In genomic region chr14:30287579-30288445, GRCh38 we compare ENCODE assay signal across 21 cellular contexts.
A peak's percentile ranks its signal among the peaks of the same experiment; 100 is the strongest.
DNase-seq lines count a peak whose midpoint lies in the region; ATAC-seq, FAIRE-seq and TF ChIP-seq lines count a peak whose summit lies in the region.
"Had no signal": no experiment of that assay in that cellular context is flagged by ENCODE, and none has a peak within 500 bp of the region (broad histone marks: within the 10 kb centered on the region; RNA-seq: fewer than 3 reads in every experiment).

No MANE protein-coding gene starts in this region.

- H4K20me1 ChIP-seq in GM23248 (ENCODE audit: insufficient read depth) (no peaks in the 10 kb centered on the region), K562 (replicated peaks; ENCODE audit: control insufficient read depth, insufficient read depth, low read length) (no peaks in the 10 kb centered on the region), neural progenitor cell (ENCODE audit: low read depth) (no peaks in the 10 kb centered on the region)

- intact Hi-C loops in K562 (cut with micrococcal nuclease): no loop called here

- POLR2A ChIA-PET in K562 (lab: Yijun Ruan, JAX): interaction anchor here (0.7 kb wide), 1 partner anchor 73 kb away, joined by 4 read pairs; no protein-coding TSS in a partner anchor

- H3K36me3 ChIP-seq in GM23248 (ENCODE audit: low read depth) (no peaks in the 10 kb centered on the region), K562 (ENCODE audit: control insufficient read depth, insufficient read depth, low read length) (no peaks in the 10 kb centered on the region), neural progenitor cell (no peaks in the 10 kb centered on the region)
- H3K36me3 ChIP-seq: BE2C, Peyer's patch had no signal

- CTCF ChIA-PET in K562 (lab: Yijun Ruan, JAX; ENCODE audit: low intra/inter-chr PET ratio): no interaction called here

- no peak overlapping the region for H2AFZ ChIP-seq in GM23248
- no peak overlapping the region for H2AFZ ChIP-seq in K562 (ENCODE audit: low read depth, low read length)
- no peak overlapping the region for H2AFZ ChIP-seq in neural progenitor cell (replicated peaks)

- TF ChIP-seq POLR2A in K562 (conservative IDR thresholded peaks at IDR 0.05): no peak

- H3K27me3 ChIP-seq in GM23248 (replicated peaks; ENCODE audit: insufficient read depth): no peaks in the 10 kb centered on the region
- H3K27me3 ChIP-seq in K562 (ENCODE audit: control insufficient read depth in 2 of 2, insufficient read depth in 2 of 2, low read length in 2 of 2): no peaks in the 10 kb centered on the region
- H3K27me3 ChIP-seq in neural progenitor cell: no peaks in the 10 kb centered on the region
- H3K27me3 ChIP-seq: BE2C, Peyer's patch had no signal

- TF ChIP-seq EP300 in K562 (IDR thresholded peaks at IDR 0.05; ENCODE audit: low read length): no peak

- H3K9me3 ChIP-seq in GM23248 (ENCODE audit: low read depth) (no peaks in the 10 kb centered on the region), K562 (replicated peaks; ENCODE audit: control insufficient read depth, insufficient read depth, low read depth, low read length) (no peaks in the 10 kb centered on the region), T-helper 17 cell (ENCODE audit: control insufficient read depth, low read length, poor library complexity, severe bottlenecking) (no peaks in the 10 kb centered on the region), neural progenitor cell (ENCODE audit: low read depth) (no peaks in the 10 kb centered on the region)
- H3K9me3 ChIP-seq: BE2C, Peyer's patch had no signal

- H3K27ac ChIP-seq in GM23248: no peak overlapping the region
- no peak overlapping the region for H3K27ac ChIP-seq in K562 (ENCODE audit: extremely low read depth, low read depth, low read length)
- no peak overlapping the region for H3K27ac ChIP-seq in neural progenitor cell
- H3K27ac ChIP-seq: Peyer's patch had no signal

- WGBS in GM23248 (ENCODE audit: low coverage in 1 of 2, low lambda C conversion rate in 2 of 2, missing lambda C conversion rate in 2 of 2), 2 experiments: 82 to 85% methylated on average over 7 of the region's 7 CpGs
- WGBS in K562 (ENCODE audit: insufficient coverage, low coverage, missing lambda C conversion rate): 37% methylated on average over 7 of the region's 7 CpGs

- no peak for TF ChIP-seq RAD21 in K562 (CRISPR knock-in tag; conservative IDR thresholded peaks at IDR 0.05 in 1 of 2, IDR thresholded peaks at IDR 0.05 in 1 of 2)

- no peaks in the 10 kb centered on the region for H3K9me1 ChIP-seq in K562 (ENCODE audit: control insufficient read depth, insufficient read depth, low read length)

- DNase-seq in activated T-cell treated with anti-CD3 and anti-CD28 coated beads, Interleukin-2, amount 50 U/mL, for 72 hours: no peak
- DNase-seq in activated T-cell treated with anti-CD3 and anti-CD28 coated beads, Interleukin-2, amount 50 U/mL, for 24 hours: no peak
- DNase-seq in GM23248 (peak; percentile 7), K562 (ENCODE audit: extremely low read depth in 1 of 4, low spot score in 3 of 4) (no peak), skeletal muscle cell (ENCODE audit: low read depth) (peak; percentile 9), DMS79 (lab: John Stamatoyannopoulos, UW) (no peak), T-helper 17 cell (no peak), neural progenitor cell (ENCODE audit: low spot score) (no peak)
- DNase-seq: BE2C, DMS53, EL, GF-D8, KG1, NCI-H1092 treated with DMSO at 0.1 percent for 48 hours, NCI-H1436 treated with DMSO at 0.1 percent for 48 hours, NCI-H2029, NCI-H226, NCI-H774, Peyer's patch had no signal

- H3K27ac Mint-ChIP-seq in activated T-cell treated with anti-CD3 and anti-CD28 coated beads, Interleukin-2, amount 50 U/mL, for 72 hours: no peak overlapping the region
- no peak overlapping the region for H3K27ac Mint-ChIP-seq in activated T-cell treated with anti-CD3 and anti-CD28 coated beads, Interleukin-2, amount 50 U/mL, for 24 hours
- H3K27ac Mint-ChIP-seq in T-helper 17 cell: no peak overlapping the region
- no peak overlapping the region for H3K27ac Mint-ChIP-seq in neural progenitor cell

- H3K4me2 ChIP-seq in GM23248 (ENCODE audit: unreplicated experiment): no peak overlapping the region
- no peak overlapping the region for H3K4me2 ChIP-seq in K562 (ENCODE audit: insufficient read depth, low read length)
- no peak overlapping the region for H3K4me2 ChIP-seq in neural progenitor cell

- no peaks in the 10 kb centered on the region for H3K4me1 Mint-ChIP-seq in activated T-cell treated with anti-CD3 and anti-CD28 coated beads, Interleukin-2, amount 50 U/mL, for 72 hours (ENCODE audit: low read depth)
- H3K4me1 Mint-ChIP-seq in activated T-cell treated with anti-CD3 and anti-CD28 coated beads, Interleukin-2, amount 50 U/mL, for 24 hours (ENCODE audit: low read depth): no peaks in the 10 kb centered on the region
- H3K4me1 Mint-ChIP-seq in T-helper 17 cell (no peaks in the 10 kb centered on the region), neural progenitor cell (no peaks in the 10 kb centered on the region)

- no peak overlapping the region for H3K9ac ChIP-seq in GM23248
- no peak overlapping the region for H3K9ac ChIP-seq in K562 (ENCODE audit: insufficient read depth in 1 of 2, low read depth in 2 of 2, low read length in 2 of 2)
- no peak overlapping the region for H3K9ac ChIP-seq in neural progenitor cell

- peak; percentile 51 to 56 for ATAC-seq in activated T-cell treated with anti-CD3 and anti-CD28 coated beads, Interleukin-2, amount 50 U/mL, for 72 hours (replicated peaks in 1 of 2)
- ATAC-seq in K562 (no peak), T-helper 17 cell (no peak)

- H3K79me2 ChIP-seq in GM23248 (ENCODE audit: insufficient read depth) (no peaks in the 10 kb centered on the region), K562 (ENCODE audit: control insufficient read depth, insufficient read depth, low read length) (no peaks in the 10 kb centered on the region), neural progenitor cell (ENCODE audit: low read depth) (no peaks in the 10 kb centered on the region)

- no peaks in the 10 kb centered on the region for H3K36me3 Mint-ChIP-seq in activated T-cell treated with anti-CD3 and anti-CD28 coated beads, Interleukin-2, amount 50 U/mL, for 72 hours (ENCODE audit: insufficient read depth in 2 of 2)
- H3K36me3 Mint-ChIP-seq in activated T-cell treated with anti-CD3 and anti-CD28 coated beads, Interleukin-2, amount 50 U/mL, for 24 hours (ENCODE audit: low read depth): no peaks in the 10 kb centered on the region
- H3K36me3 Mint-ChIP-seq in T-helper 17 cell (ENCODE audit: low read depth): no peaks in the 10 kb centered on the region
- no peaks in the 10 kb centered on the region for H3K36me3 Mint-ChIP-seq in neural progenitor cell

- no peak overlapping the region for H3K4me3 Mint-ChIP-seq in activated T-cell treated with anti-CD3 and anti-CD28 coated beads, Interleukin-2, amount 50 U/mL, for 72 hours
- no peak overlapping the region for H3K4me3 Mint-ChIP-seq in activated T-cell treated with anti-CD3 and anti-CD28 coated beads, Interleukin-2, amount 50 U/mL, for 24 hours
- H3K4me3 Mint-ChIP-seq in T-helper 17 cell: no peak overlapping the region
- H3K4me3 Mint-ChIP-seq in neural progenitor cell: no peak overlapping the region

- H3K4me1 ChIP-seq in GM23248 (ENCODE audit: insufficient read depth) (peaks cover 9% of the 10 kb centered on the region), K562 (replicated peaks in 1 of 2; ENCODE audit: control insufficient read depth in 2 of 2, insufficient read depth in 2 of 2, low read length in 2 of 2) (no peaks in the 10 kb centered on the region), neural progenitor cell (no peaks in the 10 kb centered on the region)
- H3K4me1 ChIP-seq: BE2C, Peyer's patch had no signal

- no TSS peak for BruUV-seq in K562 (replicated peaks; lab: Mats Ljungman, UMichigan)

- TF ChIP-seq CTCF in K562 (IDR thresholded peaks at IDR 0.05 in 2 of 3, conservative IDR thresholded peaks at IDR 0.05 in 1 of 3; ENCODE audit: insufficient read depth in 2 of 3, low read depth in 1 of 3, low read length in 3 of 3) (no peak), neural progenitor cell (IDR thresholded peaks at IDR 0.05) (no peak)

- FAIRE-seq in K562 (lab: Jason Lieb, UNC): no peak
- FAIRE-seq: A204.1, D721Med had no signal

- in situ Hi-C loops in GM23248 (cut with MboI) (no loop called here), K562 (cut with MboI) (no loop called here)

- H3K4me3 ChIP-seq in GM23248: no peak overlapping the region
- H3K4me3 ChIP-seq in K562: no peak overlapping the region
- no peak overlapping the region for H3K4me3 ChIP-seq in skeletal muscle cell (ENCODE audit: low read depth, low read length)
- H3K4me3 ChIP-seq in neural progenitor cell: no peak overlapping the region
- H3K4me3 ChIP-seq: Peyer's patch had no signal

- H3K27me3 Mint-ChIP-seq in activated T-cell treated with anti-CD3 and anti-CD28 coated beads, Interleukin-2, amount 50 U/mL, for 72 hours (ENCODE audit: low read depth): no peaks in the 10 kb centered on the region
- no peaks in the 10 kb centered on the region for H3K27me3 Mint-ChIP-seq in activated T-cell treated with anti-CD3 and anti-CD28 coated beads, Interleukin-2, amount 50 U/mL, for 24 hours
- H3K27me3 Mint-ChIP-seq in T-helper 17 cell (peaks cover 5% of the 10 kb centered on the region), neural progenitor cell (ENCODE audit: insufficient read depth, low read depth) (no peaks in the 10 kb centered on the region)

- H3K9me2 ChIP-seq in GM23248 (ENCODE audit: insufficient read depth): no peaks in the 10 kb centered on the region

- H3F3A ChIP-seq in GM23248 (ENCODE audit: insufficient read depth) (peaks cover 6% of the 10 kb centered on the region), neural progenitor cell (ENCODE audit: low read depth) (no peaks in the 10 kb centered on the region)

- H3K9me3 Mint-ChIP-seq in activated T-cell treated with anti-CD3 and anti-CD28 coated beads, Interleukin-2, amount 50 U/mL, for 72 hours: no peaks in the 10 kb centered on the region
- no peaks in the 10 kb centered on the region for H3K9me3 Mint-ChIP-seq in activated T-cell treated with anti-CD3 and anti-CD28 coated beads, Interleukin-2, amount 50 U/mL, for 24 hours
- H3K9me3 Mint-ChIP-seq in neural progenitor cell: no peaks in the 10 kb centered on the region

TF ChIP-seq in K562, 482 proteins besides CTCF, POLR2A, EP300 and RAD21:
- TF ChIP-seq EGR1 (conservative IDR thresholded peaks at IDR 0.05): 0 out of 2 replicates have a peak, but pooled peaks have one; percentile 7
- TF ChIP-seq PCBP2 (IDR thresholded peaks at IDR 0.05; ENCODE audit: low read depth, low read length, poor library complexity, severe bottlenecking): no peak
- peak; percentile 20; the same call in 1 of the 2 replicates for TF ChIP-seq ZNF316 (IDR thresholded peaks at IDR 0.05)

Comparison
In these comparisons a context has a peak if more than half of its experiments do, and no peak if none do; other contexts are left out.
1. ATAC-seq: peak in activated T-cell treated with anti-CD3 and anti-CD28 coated beads, Interleukin-2, amount 50 U/mL, for 72 hours (2 of 2); none in K562 (single experiment) and T-helper 17 cell (single experiment).
2. DNase-seq: peak in GM23248 (single experiment) and skeletal muscle cell (single experiment); none in activated T-cell treated with anti-CD3 and anti-CD28 coated beads, Interleukin-2, amount 50 U/mL, for 72 hours (0 of 2), activated T-cell treated with anti-CD3 and anti-CD28 coated beads, Interleukin-2, amount 50 U/mL, for 24 hours (single experiment), K562 (0 of 4), DMS79 (single experiment), T-helper 17 cell (0 of 3) and neural progenitor cell (single experiment).